In genomic region chr4:80294206-80294605, GRCh38 we compare ENCODE assay signal across 32 cellular contexts. TPM values are rescaled to one million over a fixed set of nuclear protein-coding genes. Genes with fewer than 3 reads are reported as not detected.
"Had no signal": no experiment of that assay in that cellular context is flagged by ENCODE, and none has a peak within 500 bp of the region (broad histone marks: within the 10 kb centered on the region; RNA-seq: fewer than 3 reads in every experiment).

No MANE protein-coding gene starts in this region.

- DNase-seq: activated CD4-positive, alpha-beta memory T cell treated with anti-CD3 and anti-CD28 coated beads, Interleukin-2, amount 10 ng/mL, durations not matched to agents 7 days and 5 days; activated CD4-positive, alpha-beta T cell treated with anti-CD3 and anti-CD28 coated beads, Interleukin-2, amount 10 ng/mL, durations not matched to agents 24 days and 14 days; activated CD4-positive, CD25-positive, alpha-beta regulatory T cell treated with anti-CD3 and anti-CD28 coated beads, Interleukin-2, amount 50 U/mL, for 72 hours; activated CD8-positive, alpha-beta memory T cell treated with anti-CD3 and anti-CD28 coated beads, Interleukin-2, amount 50 U/mL, for 48 hours; activated gamma-delta T cell treated with Interleukin-2 at 50 U/mL for 16 hours; activated naive CD4-positive, alpha-beta T cell treated with anti-CD3 and anti-CD28 coated beads, Interleukin-2, amount 50 U/mL, for 16 hours; activated T-cell treated with anti-CD3 and anti-CD28 coated beads, Interleukin-2, amount 50 U/mL, for 4 hours; amniotic stem cell; brain microvascular endothelial cell; caudate nucleus; cortex of kidney; effector memory CD8-positive, alpha-beta T cell; erythroblast; foreskin fibroblast; heart right ventricle; left colon; midbrain; naive thymus-derived CD4-positive, alpha-beta T cell; occipital lobe; right cardiac atrium; stimulated activated CD4-positive, alpha-beta T cell treated with anti-CD3 and anti-CD28 coated beads, Interleukin-15, amount 100 ng/mL, for 24 hours; stimulated activated CD4-positive, alpha-beta T cell treated with anti-CD3 and anti-CD28 coated beads, Interleukin-2, amount 100 ng/mL, for 24 hours; stimulated activated naive B cell treated with anti-CD40 and anti-IgM and Interleukin-4, amounts not matched to agents 10 μg/mL and 1 μg/mL and 100 μg/mL, for 72 hours; stomach; T-helper 2 cell; thyroid gland; upper lobe of left lung had no signal

- H3K36me3 ChIP-seq: brain microvascular endothelial cell, heart right ventricle, stomach, thyroid gland, upper lobe of left lung, vagina had no signal

- H3K9me3 ChIP-seq: heart right ventricle, stomach, thyroid gland, upper lobe of left lung, vagina had no signal

- ATAC-seq: activated T-cell treated with anti-CD3 and anti-CD28 coated beads, Interleukin-2, amount 50 U/mL, for 4 hours; activated T-helper 17 cell treated with anti-CD3 and anti-CD28 coated beads, Interleukin-2, amount 50 U/mL, for 72 hours; effector memory CD8-positive, alpha-beta T cell; heart right ventricle; left colon; naive thymus-derived CD4-positive, alpha-beta T cell; right cardiac atrium; stimulated activated naive B cell treated with anti-CD40 and anti-IgM and Interleukin-4, amounts not matched to agents 10 μg/mL and 1 μg/mL and 100 μg/mL, for 72 hours had no signal

- H3K4me3 ChIP-seq: heart right ventricle, stomach, thyroid gland, upper lobe of left lung, vagina had no signal

- H3K4me1 ChIP-seq: heart right ventricle, stomach, thyroid gland, upper lobe of left lung, vagina had no signal

- H3K27me3 ChIP-seq: brain microvascular endothelial cell, thyroid gland, upper lobe of left lung, vagina had no signal

- H3K27ac ChIP-seq: brain microvascular endothelial cell, heart right ventricle, stomach, thyroid gland, upper lobe of left lung, vagina had no signal

RNA-seq across cellular contexts. Expression of gene FGF5, which starts 27.7 kb away (rescaled TPM):
- total RNA-seq: activated CD4-positive, alpha-beta memory T cell treated with anti-CD3 and anti-CD28 coated beads, Interleukin-2, amount 10 ng/mL, durations not matched to agents 7 days and 5 days; activated CD4-positive, alpha-beta T cell treated with anti-CD3 and anti-CD28 coated beads, Interleukin-2, amount 10 ng/mL, durations not matched to agents 24 days and 14 days; activated T-cell treated with anti-CD3 and anti-CD28 coated beads, Interleukin-2, amount 50 U/mL, for 4 hours; activated T-helper 17 cell treated with anti-CD3 and anti-CD28 coated beads, Interleukin-2, amount 50 U/mL, for 72 hours; neural crest cell; right cardiac atrium; thyroid gland; upper lobe of left lung; vagina had no signal
- polyA plus RNA-seq: naive thymus-derived CD4-positive, alpha-beta T cell; right cardiac atrium; stomach had no signal

RNA-seq across cellular contexts. Expression of gene CFAP299, which starts 41.3 kb away (rescaled TPM):
- total RNA-seq: activated CD4-positive, alpha-beta memory T cell treated with anti-CD3 and anti-CD28 coated beads, Interleukin-2, amount 10 ng/mL, durations not matched to agents 7 days and 5 days; activated CD4-positive, alpha-beta T cell treated with anti-CD3 and anti-CD28 coated beads, Interleukin-2, amount 10 ng/mL, durations not matched to agents 24 days and 14 days; activated T-cell treated with anti-CD3 and anti-CD28 coated beads, Interleukin-2, amount 50 U/mL, for 4 hours; astrocyte; left colon; lower leg skin; naive thymus-derived CD4-positive, alpha-beta T cell; neural crest cell; right cardiac atrium; vagina had no signal
- polyA plus RNA-seq: heart right ventricle; naive thymus-derived CD4-positive, alpha-beta T cell; right cardiac atrium; stomach had no signal
